ENCODE assay signal across 2 cellular contexts in the genomic region with DNA sequence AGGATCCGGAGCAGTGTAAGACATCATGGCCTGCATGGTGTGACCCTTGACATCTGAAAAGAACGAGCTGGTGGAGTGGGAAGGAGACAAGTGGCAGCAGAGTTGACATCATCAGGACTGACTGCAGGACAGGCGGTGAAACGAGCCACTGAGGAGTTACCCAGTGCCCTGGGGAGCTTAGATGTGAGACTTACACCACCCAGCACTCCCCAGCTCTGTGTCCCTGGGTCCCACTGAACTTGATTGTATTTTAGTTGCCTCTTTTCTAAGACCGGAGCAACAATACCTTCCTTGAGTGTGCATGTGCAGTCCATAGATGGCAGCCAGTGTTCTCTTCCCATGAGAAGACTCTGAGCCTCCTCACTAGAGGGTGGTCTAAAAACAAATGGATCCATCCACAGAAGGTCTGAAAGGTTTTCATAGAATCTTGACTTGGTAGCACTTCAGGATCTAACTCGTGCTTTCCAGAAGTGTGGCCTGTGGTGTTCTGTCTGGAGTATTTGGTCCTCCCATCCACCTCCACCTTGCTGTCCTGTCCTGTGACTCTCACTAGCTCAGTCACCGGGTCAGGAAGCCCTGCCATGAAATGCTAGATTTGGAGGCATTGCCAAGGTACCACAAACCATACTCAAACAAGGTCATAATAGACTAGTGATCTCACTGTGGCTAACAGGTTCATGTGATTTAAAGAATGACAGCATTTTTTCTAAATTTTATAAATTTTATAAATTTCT.
TF ChIP-seq lines count a peak whose summit lies in the region.

No MANE protein-coding gene starts in this region.

TF ChIP-seq in H1, 55 proteins besides CTCF, POLR2A, EP300 and RAD21:
- TF ChIP-seq SIX5 (IDR thresholded peaks at IDR 0.05; ENCODE audit: low read depth, low read length), result no peak
- TF ChIP-seq KDM4A (IDR thresholded peaks at IDR 0.05; ENCODE audit: low read depth, low read length, severe bottlenecking), result no peak
- TF ChIP-seq PHF8 (conservative IDR thresholded peaks at IDR 0.05; ENCODE audit: low read depth, low read length), result no peak
- no peak for TF ChIP-seq POU5F1 (IDR thresholded peaks at IDR 0.05; ENCODE audit: low read depth, low read length)
- no peak for TF ChIP-seq ASH2L (IDR thresholded peaks at IDR 0.05; ENCODE audit: low read length)
- no peak for TF ChIP-seq GABPA (IDR thresholded peaks at IDR 0.05; ENCODE audit: borderline replicate concordance, insufficient read depth, low read length)
- TF ChIP-seq FOSL1 (IDR thresholded peaks at IDR 0.05; ENCODE audit: insufficient read depth, low read depth, low read length), result no peak

TF ChIP-seq in WTC11, 78 proteins besides CTCF, POLR2A, EP300 and RAD21:
- TF ChIP-seq, protein P1, sequence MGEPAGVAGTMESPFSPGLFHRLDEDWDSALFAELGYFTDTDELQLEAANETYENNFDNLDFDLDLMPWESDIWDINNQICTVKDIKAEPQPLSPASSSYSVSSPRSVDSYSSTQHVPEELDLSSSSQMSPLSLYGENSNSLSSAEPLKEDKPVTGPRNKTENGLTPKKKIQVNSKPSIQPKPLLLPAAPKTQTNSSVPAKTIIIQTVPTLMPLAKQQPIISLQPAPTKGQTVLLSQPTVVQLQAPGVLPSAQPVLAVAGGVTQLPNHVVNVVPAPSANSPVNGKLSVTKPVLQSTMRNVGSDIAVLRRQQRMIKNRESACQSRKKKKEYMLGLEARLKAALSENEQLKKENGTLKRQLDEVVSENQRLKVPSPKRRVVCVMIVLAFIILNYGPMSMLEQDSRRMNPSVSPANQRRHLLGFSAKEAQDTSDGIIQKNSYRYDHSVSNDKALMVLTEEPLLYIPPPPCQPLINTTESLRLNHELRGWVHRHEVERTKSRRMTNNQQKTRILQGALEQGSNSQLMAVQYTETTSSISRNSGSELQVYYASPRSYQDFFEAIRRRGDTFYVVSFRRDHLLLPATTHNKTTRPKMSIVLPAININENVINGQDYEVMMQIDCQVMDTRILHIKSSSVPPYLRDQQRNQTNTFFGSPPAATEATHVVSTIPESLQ (CRISPR knock-in tag; IDR thresholded peaks at IDR 0.05), result no peak
- no peak for TF ChIP-seq SMAD4 (CRISPR knock-in tag; IDR thresholded peaks at IDR 0.05)
- TF ChIP-seq CBFB (CRISPR knock-in tag; IDR thresholded peaks at IDR 0.05; ENCODE audit: low read depth), result no peak
- no peak for TF ChIP-seq OVOL2 (CRISPR knock-in tag; IDR thresholded peaks at IDR 0.05; ENCODE audit: borderline replicate concordance)
- TF ChIP-seq, protein P2, sequence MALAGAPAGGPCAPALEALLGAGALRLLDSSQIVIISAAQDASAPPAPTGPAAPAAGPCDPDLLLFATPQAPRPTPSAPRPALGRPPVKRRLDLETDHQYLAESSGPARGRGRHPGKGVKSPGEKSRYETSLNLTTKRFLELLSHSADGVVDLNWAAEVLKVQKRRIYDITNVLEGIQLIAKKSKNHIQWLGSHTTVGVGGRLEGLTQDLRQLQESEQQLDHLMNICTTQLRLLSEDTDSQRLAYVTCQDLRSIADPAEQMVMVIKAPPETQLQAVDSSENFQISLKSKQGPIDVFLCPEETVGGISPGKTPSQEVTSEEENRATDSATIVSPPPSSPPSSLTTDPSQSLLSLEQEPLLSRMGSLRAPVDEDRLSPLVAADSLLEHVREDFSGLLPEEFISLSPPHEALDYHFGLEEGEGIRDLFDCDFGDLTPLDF (CRISPR knock-in tag; IDR thresholded peaks at IDR 0.05), result no peak
- no peak for TF ChIP-seq TP53 (CRISPR knock-in tag; IDR thresholded peaks at IDR 0.05)
- no peak for TF ChIP-seq MXD4 (CRISPR knock-in tag; IDR thresholded peaks at IDR 0.05; ENCODE audit: borderline replicate concordance)
- TF ChIP-seq, protein P3, sequence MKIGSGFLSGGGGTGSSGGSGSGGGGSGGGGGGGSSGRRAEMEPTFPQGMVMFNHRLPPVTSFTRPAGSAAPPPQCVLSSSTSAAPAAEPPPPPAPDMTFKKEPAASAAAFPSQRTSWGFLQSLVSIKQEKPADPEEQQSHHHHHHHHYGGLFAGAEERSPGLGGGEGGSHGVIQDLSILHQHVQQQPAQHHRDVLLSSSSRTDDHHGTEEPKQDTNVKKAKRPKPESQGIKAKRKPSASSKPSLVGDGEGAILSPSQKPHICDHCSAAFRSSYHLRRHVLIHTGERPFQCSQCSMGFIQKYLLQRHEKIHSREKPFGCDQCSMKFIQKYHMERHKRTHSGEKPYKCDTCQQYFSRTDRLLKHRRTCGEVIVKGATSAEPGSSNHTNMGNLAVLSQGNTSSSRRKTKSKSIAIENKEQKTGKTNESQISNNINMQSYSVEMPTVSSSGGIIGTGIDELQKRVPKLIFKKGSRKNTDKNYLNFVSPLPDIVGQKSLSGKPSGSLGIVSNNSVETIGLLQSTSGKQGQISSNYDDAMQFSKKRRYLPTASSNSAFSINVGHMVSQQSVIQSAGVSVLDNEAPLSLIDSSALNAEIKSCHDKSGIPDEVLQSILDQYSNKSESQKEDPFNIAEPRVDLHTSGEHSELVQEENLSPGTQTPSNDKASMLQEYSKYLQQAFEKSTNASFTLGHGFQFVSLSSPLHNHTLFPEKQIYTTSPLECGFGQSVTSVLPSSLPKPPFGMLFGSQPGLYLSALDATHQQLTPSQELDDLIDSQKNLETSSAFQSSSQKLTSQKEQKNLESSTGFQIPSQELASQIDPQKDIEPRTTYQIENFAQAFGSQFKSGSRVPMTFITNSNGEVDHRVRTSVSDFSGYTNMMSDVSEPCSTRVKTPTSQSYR (CRISPR knock-in tag; IDR thresholded peaks at IDR 0.05), result no peak
- no peak for TF ChIP-seq HMGA2 (CRISPR knock-in tag; IDR thresholded peaks at IDR 0.05)
- TF ChIP-seq KAT7 (CRISPR knock-in tag; IDR thresholded peaks at IDR 0.05; ENCODE audit: borderline replicate concordance), result no peak
- TF ChIP-seq, protein P4, sequence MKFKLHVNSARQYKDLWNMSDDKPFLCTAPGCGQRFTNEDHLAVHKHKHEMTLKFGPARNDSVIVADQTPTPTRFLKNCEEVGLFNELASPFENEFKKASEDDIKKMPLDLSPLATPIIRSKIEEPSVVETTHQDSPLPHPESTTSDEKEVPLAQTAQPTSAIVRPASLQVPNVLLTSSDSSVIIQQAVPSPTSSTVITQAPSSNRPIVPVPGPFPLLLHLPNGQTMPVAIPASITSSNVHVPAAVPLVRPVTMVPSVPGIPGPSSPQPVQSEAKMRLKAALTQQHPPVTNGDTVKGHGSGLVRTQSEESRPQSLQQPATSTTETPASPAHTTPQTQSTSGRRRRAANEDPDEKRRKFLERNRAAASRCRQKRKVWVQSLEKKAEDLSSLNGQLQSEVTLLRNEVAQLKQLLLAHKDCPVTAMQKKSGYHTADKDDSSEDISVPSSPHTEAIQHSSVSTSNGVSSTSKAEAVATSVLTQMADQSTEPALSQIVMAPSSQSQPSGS (CRISPR knock-in tag; IDR thresholded peaks at IDR 0.05; ENCODE audit: borderline replicate concordance, low read depth), result no peak
- TF ChIP-seq, protein P5, sequence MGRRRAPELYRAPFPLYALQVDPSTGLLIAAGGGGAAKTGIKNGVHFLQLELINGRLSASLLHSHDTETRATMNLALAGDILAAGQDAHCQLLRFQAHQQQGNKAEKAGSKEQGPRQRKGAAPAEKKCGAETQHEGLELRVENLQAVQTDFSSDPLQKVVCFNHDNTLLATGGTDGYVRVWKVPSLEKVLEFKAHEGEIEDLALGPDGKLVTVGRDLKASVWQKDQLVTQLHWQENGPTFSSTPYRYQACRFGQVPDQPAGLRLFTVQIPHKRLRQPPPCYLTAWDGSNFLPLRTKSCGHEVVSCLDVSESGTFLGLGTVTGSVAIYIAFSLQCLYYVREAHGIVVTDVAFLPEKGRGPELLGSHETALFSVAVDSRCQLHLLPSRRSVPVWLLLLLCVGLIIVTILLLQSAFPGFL (CRISPR knock-in tag; IDR thresholded peaks at IDR 0.05; ENCODE audit: borderline replicate concordance), result no peak
- TF ChIP-seq IRF2 (CRISPR knock-in tag; IDR thresholded peaks at IDR 0.05; ENCODE audit: borderline replicate concordance, low read depth), result no peak
- TF ChIP-seq, protein P6, sequence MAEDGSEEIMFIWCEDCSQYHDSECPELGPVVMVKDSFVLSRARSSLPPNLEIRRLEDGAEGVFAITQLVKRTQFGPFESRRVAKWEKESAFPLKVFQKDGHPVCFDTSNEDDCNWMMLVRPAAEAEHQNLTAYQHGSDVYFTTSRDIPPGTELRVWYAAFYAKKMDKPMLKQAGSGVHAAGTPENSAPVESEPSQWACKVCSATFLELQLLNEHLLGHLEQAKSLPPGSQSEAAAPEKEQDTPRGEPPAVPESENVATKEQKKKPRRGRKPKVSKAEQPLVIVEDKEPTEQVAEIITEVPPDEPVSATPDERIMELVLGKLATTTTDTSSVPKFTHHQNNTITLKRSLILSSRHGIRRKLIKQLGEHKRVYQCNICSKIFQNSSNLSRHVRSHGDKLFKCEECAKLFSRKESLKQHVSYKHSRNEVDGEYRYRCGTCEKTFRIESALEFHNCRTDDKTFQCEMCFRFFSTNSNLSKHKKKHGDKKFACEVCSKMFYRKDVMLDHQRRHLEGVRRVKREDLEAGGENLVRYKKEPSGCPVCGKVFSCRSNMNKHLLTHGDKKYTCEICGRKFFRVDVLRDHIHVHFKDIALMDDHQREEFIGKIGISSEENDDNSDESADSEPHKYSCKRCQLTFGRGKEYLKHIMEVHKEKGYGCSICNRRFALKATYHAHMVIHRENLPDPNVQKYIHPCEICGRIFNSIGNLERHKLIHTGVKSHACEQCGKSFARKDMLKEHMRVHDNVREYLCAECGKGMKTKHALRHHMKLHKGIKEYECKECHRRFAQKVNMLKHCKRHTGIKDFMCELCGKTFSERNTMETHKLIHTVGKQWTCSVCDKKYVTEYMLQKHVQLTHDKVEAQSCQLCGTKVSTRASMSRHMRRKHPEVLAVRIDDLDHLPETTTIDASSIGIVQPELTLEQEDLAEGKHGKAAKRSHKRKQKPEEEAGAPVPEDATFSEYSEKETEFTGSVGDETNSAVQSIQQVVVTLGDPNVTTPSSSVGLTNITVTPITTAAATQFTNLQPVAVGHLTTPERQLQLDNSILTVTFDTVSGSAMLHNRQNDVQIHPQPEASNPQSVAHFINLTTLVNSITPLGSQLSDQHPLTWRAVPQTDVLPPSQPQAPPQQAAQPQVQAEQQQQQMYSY (CRISPR knock-in tag; IDR thresholded peaks at IDR 0.05), result no peak
- TF ChIP-seq ZNF396 (CRISPR knock-in tag; IDR thresholded peaks at IDR 0.05; ENCODE audit: borderline replicate concordance), result no peak
- no peak for TF ChIP-seq CREM (CRISPR knock-in tag; IDR thresholded peaks at IDR 0.05)
